ENCODE assay signal across 19 cellular contexts in genomic region chr10:35349389-35349915, GRCh38. TPM values are rescaled to one million over a fixed set of nuclear protein-coding genes. Genes with fewer than 3 reads are reported as not detected.
DNase-seq lines count a peak whose midpoint lies in the region; ATAC-seq and TF ChIP-seq lines count a peak whose summit lies in the region.
"Had no signal": no experiment of that assay in that cellular context is flagged by ENCODE, and none has a peak within 500 bp of the region (broad histone marks: within the 10 kb centered on the region; RNA-seq: fewer than 3 reads in every experiment).

No MANE protein-coding gene starts in this region.

- H2BK120ac ChIP-seq in IMR-90 (ENCODE audit: low read depth, low read length) = no peak overlapping the region

- peaks cover 37 to 86% of the 10 kb centered on the region in 2 experiments for H3K79me1 ChIP-seq in IMR-90 (ENCODE audit: low read depth in 1 of 2, low read length in 2 of 2)

- H3K4me1 ChIP-seq in IMR-90 (ENCODE audit: control insufficient read depth, insufficient read depth, low read length) (peaks cover 28% of the 10 kb centered on the region), ovary (ENCODE audit: insufficient read depth) (peaks cover 27% of the 10 kb centered on the region)

- peaks cover 40% of the 10 kb centered on the region for H3K9me1 ChIP-seq in IMR-90 (ENCODE audit: insufficient read depth, low read length)

- H3K27ac ChIP-seq in IMR-90 (ENCODE audit: insufficient read depth, low read length) (no peak overlapping the region), ovary (no peak overlapping the region)
- H3K27ac ChIP-seq: A549, C4-2B, HL-60 had no signal

- H2BK20ac ChIP-seq in IMR-90 (ENCODE audit: low read depth, low read length) = no peak overlapping the region

- no peak overlapping the region for H4K8ac ChIP-seq in IMR-90 (ENCODE audit: low read depth in 2 of 2, low read length in 2 of 2)

- peaks cover 90% of the 10 kb centered on the region for H3K4me1 Mint-ChIP-seq in activated T-cell treated with anti-CD3 and anti-CD28 coated beads, Interleukin-2, amount 50 U/mL, for 24 hours (ENCODE audit: low read depth)
- peaks cover 79% of the 10 kb centered on the region for H3K4me1 Mint-ChIP-seq in activated naive CD8-positive, alpha-beta T cell treated with anti-CD3 and anti-CD28 coated beads, Interleukin-2, amount 50 U/mL, for 24 hours
- H3K4me1 Mint-ChIP-seq in neural crest cell = peaks cover 52% of the 10 kb centered on the region

- peaks cover 91% of the 10 kb centered on the region for H4K20me1 ChIP-seq in IMR-90 (ENCODE audit: insufficient read depth, low read length)

- no peak overlapping the region for H3K14ac ChIP-seq in IMR-90 (replicated peaks; ENCODE audit: low read depth, low read length)

- H3K9me3 Mint-ChIP-seq in activated T-cell treated with anti-CD3 and anti-CD28 coated beads, Interleukin-2, amount 50 U/mL, for 24 hours = no peaks in the 10 kb centered on the region
- no peaks in the 10 kb centered on the region for H3K9me3 Mint-ChIP-seq in activated naive CD8-positive, alpha-beta T cell treated with anti-CD3 and anti-CD28 coated beads, Interleukin-2, amount 50 U/mL, for 24 hours
- no peaks in the 10 kb centered on the region for H3K9me3 Mint-ChIP-seq in neural crest cell

- H3K27me3 ChIP-seq in IMR-90 (ENCODE audit: control insufficient read depth, insufficient read depth, low read length) (no peaks in the 10 kb centered on the region), ovary (no peaks in the 10 kb centered on the region)

- no peak overlapping the region for H3K9ac ChIP-seq in IMR-90 (ENCODE audit: low read depth, low read length)

- no peak overlapping the region for H3K4ac ChIP-seq in IMR-90 (ENCODE audit: low read depth, low read length)

- H3K36me3 ChIP-seq in IMR-90 (ENCODE audit: control insufficient read depth, insufficient read depth, low read length) (no peaks in the 10 kb centered on the region), ovary (no peaks in the 10 kb centered on the region)

- no peak overlapping the region for H2AK9ac ChIP-seq in IMR-90 (replicated peaks; ENCODE audit: low read depth, low read length, poor library complexity)

- H4K5ac ChIP-seq in IMR-90 (ENCODE audit: low read depth, low read length) = no peak overlapping the region

- no peak overlapping the region for H3K56ac ChIP-seq in IMR-90 (ENCODE audit: extremely low read depth, insufficient read depth, low read length)

- H3K36me3 Mint-ChIP-seq in activated T-cell treated with anti-CD3 and anti-CD28 coated beads, Interleukin-2, amount 50 U/mL, for 24 hours (ENCODE audit: low read depth) = peaks cover 6% of the 10 kb centered on the region
- peaks cover 2% of the 10 kb centered on the region for H3K36me3 Mint-ChIP-seq in activated naive CD8-positive, alpha-beta T cell treated with anti-CD3 and anti-CD28 coated beads, Interleukin-2, amount 50 U/mL, for 24 hours (ENCODE audit: low read depth)
- H3K36me3 Mint-ChIP-seq in neural crest cell (ENCODE audit: low read depth) = peaks cover 3% of the 10 kb centered on the region

- TF ChIP-seq EP300 in ovary (IDR thresholded peaks at IDR 0.05) = no peak

- H3K23ac ChIP-seq in IMR-90 (ENCODE audit: low read depth, low read length) = peak overlapping the region; percentile 77; the same call in 1 of the 2 replicates

- no peak for TF ChIP-seq RAD21 in IMR-90 (IDR thresholded peaks at IDR 0.05; ENCODE audit: low read length)

- H3K9me3 ChIP-seq in IMR-90 (ENCODE audit: control insufficient read depth, insufficient read depth, low read length) = no peaks in the 10 kb centered on the region
- H3K9me3 ChIP-seq in ovary = no peaks in the 10 kb centered on the region
- H3K9me3 ChIP-seq: A549 had no signal

- TF ChIP-seq POLR2A in IMR-90 (IDR thresholded peaks at IDR 0.05; ENCODE audit: low read depth, low read length) (no peak), ovary (IDR thresholded peaks at IDR 0.05) (no peak)

- ATAC-seq in IMR-90 (ENCODE audit: low read depth) = no peak
- peak; percentile 39 for ATAC-seq in activated naive CD8-positive, alpha-beta T cell treated with anti-CD3 and anti-CD28 coated beads, Interleukin-2, amount 50 U/mL, for 24 hours
- ATAC-seq: A549 had no signal

- in situ Hi-C loops in IMR-90 (cut with MboI; ENCODE audit: low sequenced_read_pairs) = no loop called here

- DNase-seq in activated T-cell treated with anti-CD3 and anti-CD28 coated beads, Interleukin-2, amount 50 U/mL, for 24 hours = no peak
- no peak for DNase-seq in activated T-cell treated with anti-CD3 and anti-CD28 coated beads, Interleukin-2, amount 50 U/mL, for 1 hour
- DNase-seq in IMR-90 (no peak), neural crest cell (ENCODE audit: low read depth, low spot score) (no peak), D341Med (ENCODE audit: low spot score) (no peak), DMS53 (lab: John Stamatoyannopoulos, UW) (no peak), ovary (no peak)
- no peak for DNase-seq in activated naive CD8-positive, alpha-beta T cell treated with anti-CD3 and anti-CD28 coated beads, Interleukin-2, amount 50 U/mL, for 24 hours
- DNase-seq: DMS153, EL, HCEC 1CT, MV-4-11, NCI-H1417, NCI-H1930, NCI-H526 treated with DMSO at 0.1 percent for 48 hours, SHP77 had no signal

- H3K4me3 Mint-ChIP-seq in activated T-cell treated with anti-CD3 and anti-CD28 coated beads, Interleukin-2, amount 50 U/mL, for 24 hours = no peak overlapping the region
- no peak overlapping the region for H3K4me3 Mint-ChIP-seq in activated naive CD8-positive, alpha-beta T cell treated with anti-CD3 and anti-CD28 coated beads, Interleukin-2, amount 50 U/mL, for 24 hours
- no peak overlapping the region for H3K4me3 Mint-ChIP-seq in neural crest cell

- H3K27me3 Mint-ChIP-seq in activated T-cell treated with anti-CD3 and anti-CD28 coated beads, Interleukin-2, amount 50 U/mL, for 24 hours = no peaks in the 10 kb centered on the region
- H3K27me3 Mint-ChIP-seq in activated naive CD8-positive, alpha-beta T cell treated with anti-CD3 and anti-CD28 coated beads, Interleukin-2, amount 50 U/mL, for 24 hours = no peaks in the 10 kb centered on the region
- H3K27me3 Mint-ChIP-seq in neural crest cell (ENCODE audit: low read depth) = no peaks in the 10 kb centered on the region

- no peak overlapping the region for H4K91ac ChIP-seq in IMR-90 (ENCODE audit: insufficient read depth, low read depth, low read length)

- peak overlapping the region; percentile 53 for H3K27ac Mint-ChIP-seq in activated T-cell treated with anti-CD3 and anti-CD28 coated beads, Interleukin-2, amount 50 U/mL, for 24 hours
- no peak overlapping the region for H3K27ac Mint-ChIP-seq in activated naive CD8-positive, alpha-beta T cell treated with anti-CD3 and anti-CD28 coated beads, Interleukin-2, amount 50 U/mL, for 24 hours
- H3K27ac Mint-ChIP-seq in neural crest cell (ENCODE audit: unreplicated experiment) = peak overlapping the region; percentile 84

- WGBS in IMR-90 (ENCODE audit: extremely low coverage in 2 of 2, insufficient read length in 1 of 2), 2 experiments = no CpG with 5 or more reads among the region's 2 CpGs
- 30 to 55% (median 35%) methylated on average over 2 of the region's 2 CpGs for WGBS in ovary, 3 donors

- H2BK5ac ChIP-seq in IMR-90 (ENCODE audit: low read depth, low read length, poor library complexity, severe bottlenecking) = no peak overlapping the region

- no TSS peak for BruUV-seq in IMR-90 (replicated peaks; lab: Mats Ljungman, UMichigan)

- no peak overlapping the region for H2BK15ac ChIP-seq in IMR-90 (ENCODE audit: low read depth, low read length)

- H3K18ac ChIP-seq in IMR-90 (ENCODE audit: low read depth, low read length) = no peak overlapping the region

- TF ChIP-seq CTCF in IMR-90 (conservative IDR thresholded peaks at IDR 0.05; ENCODE audit: low read depth, low read length) (no peak), neural crest cell (conservative IDR thresholded peaks at IDR 0.05) (no peak), ovary (IDR thresholded peaks at IDR 0.05) (no peak)

- H3K4me3 ChIP-seq in IMR-90 (ENCODE audit: insufficient read depth, low read depth, low read length) = no peak overlapping the region
- H3K4me3 ChIP-seq in ovary = no peak overlapping the region
- H3K4me3 ChIP-seq: A549 had no signal

- POLR2A ChIA-PET in IMR-90 (lab: Charles Lee; ENCODE audit: unreplicated experiment) = no interaction called here

- H2AFZ ChIP-seq in IMR-90 (replicated peaks; ENCODE audit: low read length, poor library complexity) = no peak overlapping the region

- intact Hi-C loops in IMR-90 (cut with micrococcal nuclease) (no loop called here), ovary (cut with DNase I) (no loop called here)

- dilution Hi-C loops in IMR-90 (cut with HindIII; ENCODE audit: low sequenced_read_pairs, unreplicated experiment) = no loop called here

- H3K4me2 ChIP-seq in IMR-90 (ENCODE audit: low read depth, low read length) = no peak overlapping the region
- H3K4me2 ChIP-seq: A549 had no signal

- no peak overlapping the region for H2AK5ac ChIP-seq in IMR-90 (ENCODE audit: low read depth, low read length)

- CTCF ChIA-PET in IMR-90 (lab: Yijun Ruan, JAX) = no interaction called here

TF ChIP-seq in IMR-90, 13 proteins besides CTCF, POLR2A, EP300 and RAD21 (continues in another document):
- no peak for TF ChIP-seq RCOR1 (IDR thresholded peaks at IDR 0.05; ENCODE audit: insufficient replicate concordance, low read length)
- no peak for TF ChIP-seq NFE2L2 (IDR thresholded peaks at IDR 0.05; ENCODE audit: low read depth, low read length)
- no peak for TF ChIP-seq FOS (IDR thresholded peaks at IDR 0.05; ENCODE audit: low read depth, low read length)
- no peak for TF ChIP-seq USF2 (IDR thresholded peaks at IDR 0.05; ENCODE audit: low read depth, low read length)

RNA-seq across cellular contexts. Expression of gene CCNY, which starts 13.1 kb away (rescaled TPM):
- total RNA-seq in IMR-90 (2012; rRNA removed) = 81.4 and 131 TPM in 2 replicates
- 24.8 and 38.0 TPM in 2 replicates for polyA plus RNA-seq in IMR-90 (2012; rRNA removed)
- 12.8 and 15.6 TPM in 2 replicates for polyA plus RNA-seq in IMR-90 (2012; cell fraction: cytosol; rRNA removed)
- 9.9 and 36.3 TPM in 2 replicates for polyA plus RNA-seq in IMR-90 (2012; cell fraction: nucleus; rRNA removed; ENCODE audit: low replicate concordance)
- total RNA-seq in neural crest cell = 57.0 and 63.1 TPM in 2 replicates
- 10 to 100 TPM; 28.3 to 81.3 (median 60.9) TPM for total RNA-seq in ovary
- 10 to 100 TPM; 29.5 to 87.0 TPM for polyA plus RNA-seq in ovary
